Comparison of ENCODE assay signal across 11 cellular contexts in genomic region chr16:76639685-76640289, GRCh38.
DNase-seq lines count a peak whose midpoint lies in the region; ATAC-seq and TF ChIP-seq lines count a peak whose summit lies in the region.
"Had no signal": no experiment of that assay in that cellular context is flagged by ENCODE, and none has a peak within 500 bp of the region (broad histone marks: within the 10 kb centered on the region; RNA-seq: fewer than 3 reads in every experiment).

No MANE protein-coding gene starts in this region.

- H3K36me3 ChIP-seq in HAP-1 (replicated peaks) (no peaks in the 10 kb centered on the region), RWPE2 (ENCODE audit: low read depth) (no peaks in the 10 kb centered on the region)
- H3K36me3 ChIP-seq: sigmoid colon had no signal

- H3K4me3 ChIP-seq in HAP-1 (no peak overlapping the region), RWPE2 (ENCODE audit: severe bottlenecking) (no peak overlapping the region)
- H3K4me3 ChIP-seq: sigmoid colon had no signal

- DNase-seq in Calu3 (peak; percentile 60), HAP-1 (ENCODE audit: low spot score in 2 of 2) (peak; percentile 23 to 57), RWPE2 (ENCODE audit: low spot score) (no peak), iPS-NIHi7 (ENCODE audit: extremely low spot score) (peak; percentile 53), CD14-positive monocyte (ENCODE audit: low spot score) (no peak), GM13976 (ENCODE audit: low spot score) (no peak)
- DNase-seq in activated naive CD8-positive, alpha-beta T cell treated with anti-CD3 and anti-CD28 coated beads for 36 hours: no peak
- DNase-seq: sigmoid colon, T-cell had no signal

- ATAC-seq in RWPE2 (ENCODE audit: low read depth) (peak; percentile 78), HG02840 (IDR thresholded peaks at IDR 0.05; ENCODE audit: low FRiP score, unreplicated experiment) (no peak)
- ATAC-seq: T-cell had no signal

- H3K4me1 Mint-ChIP-seq in Calu3 (ENCODE audit: low read depth, unreplicated experiment) (no peaks in the 10 kb centered on the region), CD14-positive monocyte (no peaks in the 10 kb centered on the region)
- H3K4me1 Mint-ChIP-seq in activated naive CD8-positive, alpha-beta T cell treated with anti-CD3 and anti-CD28 coated beads for 36 hours: no peaks in the 10 kb centered on the region
- H3K4me1 Mint-ChIP-seq: T-cell had no signal

- intact Hi-C loops in Calu3 (cut with micrococcal nuclease; ENCODE audit: unreplicated experiment) (loop anchor here (1.0 kb wide), 1 partner anchor 360 kb away; no protein-coding TSS in a partner anchor), CD14-positive monocyte (cut with micrococcal nuclease) (no loop called here)

- H3K4me1 ChIP-seq in HAP-1 (no peaks in the 10 kb centered on the region), RWPE2 (ENCODE audit: insufficient read depth, poor library complexity, severe bottlenecking) (no peaks in the 10 kb centered on the region)
- H3K4me1 ChIP-seq: sigmoid colon had no signal

- no peak overlapping the region for H3K27ac Mint-ChIP-seq in Calu3 (ENCODE audit: unreplicated experiment)
- no peak overlapping the region for H3K27ac Mint-ChIP-seq in CD14-positive monocyte
- H3K27ac Mint-ChIP-seq in activated naive CD8-positive, alpha-beta T cell treated with anti-CD3 and anti-CD28 coated beads for 36 hours: no peak overlapping the region
- H3K27ac Mint-ChIP-seq: dendritic cell treated with granulocyte-macrophage colony-stimulating factor and Interleukin-4, amounts not matched to agents 40 ng/mL and 50 ng/mL, for 4 days; T-cell had no signal

- peaks cover 3% of the 10 kb centered on the region for H3K9me3 Mint-ChIP-seq in Calu3 (ENCODE audit: low read depth, unreplicated experiment)
- H3K9me3 Mint-ChIP-seq in CD14-positive monocyte: peaks cover 0 to 1% (median 0%) of the 10 kb centered on the region in 7 donors
- H3K9me3 Mint-ChIP-seq in activated naive CD8-positive, alpha-beta T cell treated with anti-CD3 and anti-CD28 coated beads for 36 hours: peaks cover 2% of the 10 kb centered on the region

- H3K27me3 ChIP-seq in HAP-1 (ENCODE audit: low read depth): no peaks in the 10 kb centered on the region
- peaks cover 5% of the 10 kb centered on the region for H3K27me3 ChIP-seq in RWPE2 (ENCODE audit: insufficient read depth, poor library complexity, severe bottlenecking)
- H3K27me3 ChIP-seq: sigmoid colon had no signal

- no peaks in the 10 kb centered on the region for H3K9me3 ChIP-seq in HAP-1
- H3K9me3 ChIP-seq in RWPE2 (ENCODE audit: severe bottlenecking): no peaks in the 10 kb centered on the region
- H3K9me3 ChIP-seq: sigmoid colon had no signal

- TF ChIP-seq CTCF in Calu3 (IDR thresholded peaks at IDR 0.05; ENCODE audit: unreplicated experiment): peak; percentile 27
- TF ChIP-seq CTCF in RWPE2 (IDR thresholded peaks at IDR 0.05; ENCODE audit: poor library complexity, severe bottlenecking): peak; percentile 68
- no peak for TF ChIP-seq CTCF in CD14-positive monocyte (IDR thresholded peaks at IDR 0.05)
- TF ChIP-seq CTCF in GM13976 (IDR thresholded peaks at IDR 0.05; ENCODE audit: borderline replicate concordance, control extremely low read depth, extremely low read depth, insufficient read depth, missing control alignments): no peak

- no peak overlapping the region for H3K4me3 Mint-ChIP-seq in Calu3 (ENCODE audit: low read depth, unreplicated experiment)
- no peak overlapping the region for H3K4me3 Mint-ChIP-seq in CD14-positive monocyte
- H3K4me3 Mint-ChIP-seq in activated naive CD8-positive, alpha-beta T cell treated with anti-CD3 and anti-CD28 coated beads for 36 hours: no peak overlapping the region
- H3K4me3 Mint-ChIP-seq: dendritic cell treated with granulocyte-macrophage colony-stimulating factor and Interleukin-4, amounts not matched to agents 40 ng/mL and 50 ng/mL, for 4 days; T-cell had no signal

- H3K27me3 Mint-ChIP-seq in Calu3 (ENCODE audit: unreplicated experiment) (no peaks in the 10 kb centered on the region), CD14-positive monocyte (ENCODE audit: low read depth in 3 of 3) (no peaks in the 10 kb centered on the region)
- no peaks in the 10 kb centered on the region for H3K27me3 Mint-ChIP-seq in activated naive CD8-positive, alpha-beta T cell treated with anti-CD3 and anti-CD28 coated beads for 36 hours
- H3K27me3 Mint-ChIP-seq: dendritic cell treated with granulocyte-macrophage colony-stimulating factor and Interleukin-4, amounts not matched to agents 40 ng/mL and 50 ng/mL, for 4 days; T-cell had no signal

- no peaks in the 10 kb centered on the region for H3K36me3 Mint-ChIP-seq in Calu3 (ENCODE audit: insufficient read depth, unreplicated experiment)
- H3K36me3 Mint-ChIP-seq in CD14-positive monocyte: no peaks in the 10 kb centered on the region
- no peaks in the 10 kb centered on the region for H3K36me3 Mint-ChIP-seq in activated naive CD8-positive, alpha-beta T cell treated with anti-CD3 and anti-CD28 coated beads for 36 hours
- H3K36me3 Mint-ChIP-seq: T-cell had no signal

- CTCF ChIA-PET in Calu3 (lab: Charles Lee): no interaction called here

- BruUV-seq in Calu3 (replicated peaks; lab: Mats Ljungman, UMichigan): no TSS peak

- H3K27ac ChIP-seq in RWPE2 (ENCODE audit: poor library complexity, severe bottlenecking): no peak overlapping the region
- H3K27ac ChIP-seq: sigmoid colon had no signal

- in situ Hi-C loops in HAP-1 (cut with MboI; ENCODE audit: low sequenced_read_pairs) (no loop called here), GM13976 (cut with MboI; ENCODE audit: low sequenced_read_pairs, unreplicated experiment) (no loop called here)

Comparison
In these comparisons a context has a peak if more than half of its experiments do, and no peak if none do; other contexts are left out.
1. DNase-seq: peak in Calu3 (single experiment), HAP-1 (2 of 2) and iPS-NIHi7 (single experiment); none in RWPE2 (single experiment), CD14-positive monocyte (single experiment), GM13976 (single experiment) and activated naive CD8-positive, alpha-beta T cell treated with anti-CD3 and anti-CD28 coated beads for 36 hours (single experiment).
2. CTCF ChIP-seq: peak in Calu3 (single experiment) and RWPE2 (single experiment); none in CD14-positive monocyte (single experiment) and GM13976 (single experiment).